23 cellular contexts compared by ENCODE assay signal in the genomic region with DNA sequence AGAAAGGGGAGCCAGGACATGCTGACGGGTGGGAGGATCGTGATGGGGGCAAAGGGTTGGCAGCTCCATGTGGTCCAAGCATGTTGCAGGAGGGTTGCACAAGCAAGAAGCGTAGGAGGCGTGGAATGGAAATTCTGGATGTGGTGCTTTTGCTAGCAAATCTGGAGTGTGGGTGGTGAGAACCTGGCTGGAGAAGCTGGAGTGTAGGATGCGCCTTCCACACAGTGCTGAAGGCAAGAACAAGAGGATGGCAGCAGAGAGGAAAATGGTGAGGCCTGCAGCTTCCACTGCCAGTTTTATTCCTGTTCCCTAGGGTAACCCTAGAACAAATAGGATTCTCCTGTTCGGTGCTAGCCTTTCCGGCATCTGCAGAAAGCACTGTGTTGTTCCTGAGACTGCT. TPM values are rescaled to one million over a fixed set of nuclear protein-coding genes. Genes with fewer than 3 reads are reported as not detected.
"Had no signal": no experiment of that assay in that cellular context is flagged by ENCODE, and none has a peak within 500 bp of the region (broad histone marks: within the 10 kb centered on the region; RNA-seq: fewer than 3 reads in every experiment).

No MANE protein-coding gene starts in this region.

- H3K9me3 Mint-ChIP-seq: immature natural killer cell, memory B cell, naive B cell, nephron had no signal

- H3K36me3 Mint-ChIP-seq: immature natural killer cell, memory B cell had no signal

- H3K36me3 ChIP-seq: gastroesophageal sphincter, left ventricle myocardium inferior, lower lobe of right lung, right atrium auricular region, stomach had no signal

- H3K27me3 ChIP-seq: gastroesophageal sphincter, right atrium auricular region, stomach had no signal

- H3K27ac Mint-ChIP-seq: memory B cell, nephron had no signal

- H3K9me3 ChIP-seq: gastroesophageal sphincter, left ventricle myocardium inferior, lower lobe of right lung, right atrium auricular region, stomach had no signal

- ATAC-seq: esophagus mucosa, gastroesophageal sphincter, left cardiac atrium, lower lobe of right lung had no signal

- H3K4me3 Mint-ChIP-seq: immature natural killer cell, memory B cell, naive B cell, nephron had no signal

- H3K4me1 Mint-ChIP-seq: nephron had no signal

- H3K4me3 ChIP-seq: coronary artery, gastroesophageal sphincter, left ventricle myocardium inferior, lower lobe of right lung, right atrium auricular region, stomach had no signal

- H3K27me3 Mint-ChIP-seq: memory B cell had no signal

- H3K4me1 ChIP-seq: gastroesophageal sphincter, left ventricle myocardium inferior, lower lobe of right lung, right atrium auricular region, stomach had no signal

- H3K27ac ChIP-seq: coronary artery, gastroesophageal sphincter, left ventricle myocardium inferior, lower lobe of right lung, right atrium auricular region, stomach had no signal

- DNase-seq: effector memory CD4-positive, alpha-beta T cell; immature natural killer cell; kidney; left cardiac atrium; left ventricle myocardium inferior; lower lobe of right lung; midbrain; naive B cell; small intestine; stimulated activated CD4-positive, alpha-beta T cell treated with anti-CD3 and anti-CD28 coated beads, Interleukin-12 subunit alpha, Interleukin-12 subunit beta, amount 100 ng/mL, for 4 hours; stimulated activated naive CD4-positive, alpha-beta T cell; stomach; substantia nigra; trophoblast cell had no signal

RNA-seq across cellular contexts. Expression of a gene that starts 22.4 kb away (rescaled TPM):
- total RNA-seq: chondrocyte, fibroblast of villous mesenchyme, left cardiac atrium, left ventricle myocardium inferior, lower lobe of right lung, posterior vena cava had no signal
- polyA plus RNA-seq: immature natural killer cell had no signal
